ENCODE assay signal across 16 cellular contexts in genomic region chr3:27718459-27718858, GRCh38. TPM values are rescaled to one million over a fixed set of nuclear protein-coding genes. Genes with fewer than 3 reads are reported as not detected.
DNase-seq lines count a peak whose midpoint lies in the region; ATAC-seq, FAIRE-seq and TF ChIP-seq lines count a peak whose summit lies in the region.
"Had no signal": no experiment of that assay in that cellular context is flagged by ENCODE, and none has a peak within 500 bp of the region (broad histone marks: within the 10 kb centered on the region; RNA-seq: fewer than 3 reads in every experiment).

No MANE protein-coding gene starts in this region.

- H3K9me3 ChIP-seq in endodermal cell (ENCODE audit: control insufficient read depth, low read length) (no peaks in the 10 kb centered on the region), spleen (no peaks in the 10 kb centered on the region)

- H3K4me1 ChIP-seq in endodermal cell (ENCODE audit: control insufficient read depth, insufficient read depth, low read length) (no peaks in the 10 kb centered on the region), spleen (peaks cover 24 to 59% (median 48%) of the 10 kb centered on the region in 6 donors)

- no peak for DNase-seq in activated T-cell treated with anti-CD3 and anti-CD28 coated beads, Interleukin-2, amount 50 U/mL, for 4 hours
- no peak for DNase-seq in activated T-cell treated with anti-CD3 and anti-CD28 coated beads, Interleukin-2, amount 50 U/mL, for 1 hour
- no peak for DNase-seq in activated CD8-positive, alpha-beta T cell treated with anti-CD3 and anti-CD28 coated beads for 36 hours
- DNase-seq in endodermal cell (no peak), spleen (no peak), RCC 7860 (ENCODE audit: low spot score) (no peak), LoVo (ENCODE audit: low spot score) (no peak)
- DNase-seq in activated CD8-positive, alpha-beta memory T cell treated with anti-CD3 and anti-CD28 coated beads, Interleukin-2, amount 50 U/mL, for 4 hours = no peak
- DNase-seq: CD4-positive, alpha-beta memory T cell; H7; IMR-90; Kasumi-1; NCI-H1105; NCI-H1694; NCI-H510A treated with DMSO at 0.1 percent for 48 hours had no signal

- no peak for FAIRE-seq in RCC 7860 (lab: Jason Lieb, UNC)

- CTCF ChIA-PET in activated CD8-positive, alpha-beta T cell treated with anti-CD3 and anti-CD28 coated beads for 36 hours (lab: Charles Lee) = interaction anchor here (0.8 to 8.4 kb wide), 3 partner anchors 13 to 609 kb away, joined by 3 to 72 read pairs (median 4); no protein-coding TSS in a partner anchor

- peaks cover 52% of the 10 kb centered on the region for H3K27me3 Mint-ChIP-seq in activated T-cell treated with anti-CD3 and anti-CD28 coated beads, Interleukin-2, amount 50 U/mL, for 4 hours (ENCODE audit: low read depth)
- H3K27me3 Mint-ChIP-seq in activated CD8-positive, alpha-beta T cell treated with anti-CD3 and anti-CD28 coated beads for 36 hours = peaks cover 29% of the 10 kb centered on the region
- peaks cover 6% of the 10 kb centered on the region for H3K27me3 Mint-ChIP-seq in endodermal cell (ENCODE audit: insufficient read depth)

- peak overlapping the region; percentile 29 for H3K4me3 Mint-ChIP-seq in activated T-cell treated with anti-CD3 and anti-CD28 coated beads, Interleukin-2, amount 50 U/mL, for 4 hours
- peak overlapping the region; percentile 78 for H3K4me3 Mint-ChIP-seq in activated CD8-positive, alpha-beta T cell treated with anti-CD3 and anti-CD28 coated beads for 36 hours
- peak overlapping the region; percentile 99 for H3K4me3 Mint-ChIP-seq in endodermal cell

- no peak for ATAC-seq in activated T-cell treated with anti-CD3 and anti-CD28 coated beads, Interleukin-2, amount 50 U/mL, for 4 hours
- ATAC-seq in activated CD8-positive, alpha-beta T cell treated with anti-CD3 and anti-CD28 coated beads for 36 hours = no peak

- peak overlapping the region; percentile 96 for H3K9ac ChIP-seq in endodermal cell (ENCODE audit: extremely low read depth, low read length, poor library complexity, severe bottlenecking)

- H3K27ac ChIP-seq in endodermal cell (ENCODE audit: low read depth, low read length) = no peak overlapping the region
- peak overlapping the region in 5 of 8 donors; percentile 59 to 81 (median 77) for H3K27ac ChIP-seq in spleen

- H3K27me3 ChIP-seq in endodermal cell (ENCODE audit: control insufficient read depth, insufficient read depth, low read length, poor library complexity, severe bottlenecking) (peaks cover 2% of the 10 kb centered on the region), spleen (replicated peaks in 1 of 7) (peaks cover 0 to 98% (median 82%) of the 10 kb centered on the region in 7 donors)

- H3K36me3 ChIP-seq in endodermal cell (ENCODE audit: control insufficient read depth, insufficient read depth, low read length) (peaks cover 48% of the 10 kb centered on the region), spleen (no peaks in the 10 kb centered on the region)

- POLR2A ChIA-PET in activated CD8-positive, alpha-beta T cell treated with anti-CD3 and anti-CD28 coated beads for 36 hours (lab: Charles Lee) = interaction anchor here (1.1 kb wide), 1 partner anchor 146 kb away, joined by 3 read pairs; no protein-coding TSS in a partner anchor

- intact Hi-C loops in activated CD8-positive, alpha-beta T cell treated with anti-CD3 and anti-CD28 coated beads for 36 hours (cut with micrococcal nuclease) = no loop called here
- intact Hi-C loops in spleen (cut with DNase I; ENCODE audit: low total_unique reads) = loop anchor here (5.0 kb wide), 1 partner anchor 604 kb away; no protein-coding TSS in a partner anchor

- H3K4me1 Mint-ChIP-seq in activated T-cell treated with anti-CD3 and anti-CD28 coated beads, Interleukin-2, amount 50 U/mL, for 4 hours (ENCODE audit: low read depth) = peaks cover 38% of the 10 kb centered on the region
- peaks cover 31% of the 10 kb centered on the region for H3K4me1 Mint-ChIP-seq in activated CD8-positive, alpha-beta T cell treated with anti-CD3 and anti-CD28 coated beads for 36 hours (ENCODE audit: low read depth)
- peaks cover 55% of the 10 kb centered on the region for H3K4me1 Mint-ChIP-seq in endodermal cell

- TF ChIP-seq CTCF in activated CD8-positive, alpha-beta T cell treated with anti-CD3 and anti-CD28 coated beads for 36 hours (IDR thresholded peaks at IDR 0.05) = no peak
- no peak for TF ChIP-seq CTCF in endodermal cell (conservative IDR thresholded peaks at IDR 0.05)
- TF ChIP-seq CTCF in spleen (IDR thresholded peaks at IDR 0.05 in 8 of 11, conservative IDR thresholded peaks at IDR 0.05 in 3 of 11) = no peak

- no peak for TF ChIP-seq POLR2A in spleen (IDR thresholded peaks at IDR 0.05)

- peak overlapping the region; percentile 90 for H3K4me3 ChIP-seq in endodermal cell (ENCODE audit: low read length)
- peak overlapping the region in 1 of 8 donors; percentile 85 for H3K4me3 ChIP-seq in spleen

- peak overlapping the region; percentile 83 for H3K27ac Mint-ChIP-seq in activated CD8-positive, alpha-beta T cell treated with anti-CD3 and anti-CD28 coated beads for 36 hours
- H3K27ac Mint-ChIP-seq in endodermal cell = peak overlapping the region; percentile 38

- H3K9me3 Mint-ChIP-seq in activated T-cell treated with anti-CD3 and anti-CD28 coated beads, Interleukin-2, amount 50 U/mL, for 4 hours = no peaks in the 10 kb centered on the region
- no peaks in the 10 kb centered on the region for H3K9me3 Mint-ChIP-seq in activated CD8-positive, alpha-beta T cell treated with anti-CD3 and anti-CD28 coated beads for 36 hours
- no peaks in the 10 kb centered on the region for H3K9me3 Mint-ChIP-seq in endodermal cell
- H3K9me3 Mint-ChIP-seq: CD4-positive, alpha-beta memory T cell had no signal

- peaks cover 5% of the 10 kb centered on the region for H3K36me3 Mint-ChIP-seq in activated T-cell treated with anti-CD3 and anti-CD28 coated beads, Interleukin-2, amount 50 U/mL, for 4 hours (ENCODE audit: insufficient read depth)
- H3K36me3 Mint-ChIP-seq in activated CD8-positive, alpha-beta T cell treated with anti-CD3 and anti-CD28 coated beads for 36 hours (ENCODE audit: low read depth) = peaks cover 5% of the 10 kb centered on the region
- peaks cover 48% of the 10 kb centered on the region for H3K36me3 Mint-ChIP-seq in endodermal cell (ENCODE audit: low read depth)

- WGBS in endodermal cell (ENCODE audit: insufficient coverage in 1 of 2, insufficient read length in 1 of 2), 2 experiments = 56 to 65% methylated on average over 3 to 5 of the region's 5 CpGs
- 52 to 61% (median 60%) methylated on average over 5 of the region's 5 CpGs for WGBS in spleen, 5 donors

RNA-seq across cellular contexts. Expression of gene EOMES, which starts 3.7 kb away (rescaled TPM):
- 1 to 10 TPM; 2.7 to 7.3 (median 6.1) TPM for total RNA-seq in activated T-cell treated with anti-CD3 and anti-CD28 coated beads, Interleukin-2, amount 50 U/mL, for 4 hours
- 1 to 10 TPM; 4.2 to 4.4 TPM for total RNA-seq in activated CD8-positive, alpha-beta T cell treated with anti-CD3 and anti-CD28 coated beads for 36 hours
- total RNA-seq in endodermal cell = 100 to 1,000 TPM; 182 to 283 TPM
- polyA plus RNA-seq in endodermal cell (2013, experiment 1 of 2) = 35.9 TPM
- polyA plus RNA-seq in endodermal cell (2013, experiment 2 of 2) = 48.4 TPM
- 10 to 100 TPM in 6 of 7 donors, 1 to 10 TPM in 1; 7.7 to 17.2 (median 14.6) TPM for total RNA-seq in spleen
- polyA plus RNA-seq in spleen = 1 to 10 TPM; 1.1 to 2.3 (median 1.3) TPM
- total RNA-seq: IMR-90 had no signal
- polyA plus RNA-seq: BJ, IMR-90 had no signal

Comparison
In these comparisons a context has a peak if more than half of its experiments do, and no peak if none do; other contexts are left out.
1. H3K4me3 Mint-ChIP-seq: peak in every context shown above with its lines; median percentile 99 in endodermal cell; 78 in activated CD8-positive, alpha-beta T cell treated with anti-CD3 and anti-CD28 coated beads for 36 hours; 29 in activated T-cell treated with anti-CD3 and anti-CD28 coated beads, Interleukin-2, amount 50 U/mL, for 4 hours.
2. RNA of gene EOMES, which starts 3.7 kb away (total RNA-seq): 182 to 283 TPM in endodermal cell; 7.7 to 17.2 TPM in spleen, 2.7 to 7.3 TPM in activated T-cell treated with anti-CD3 and anti-CD28 coated beads, Interleukin-2, amount 50 U/mL, for 4 hours and 4.2 to 4.4 TPM in activated CD8-positive, alpha-beta T cell treated with anti-CD3 and anti-CD28 coated beads for 36 hours; every median in the first group is over 10 times any median in the second.